8 cellular contexts compared by ENCODE assay signal in the genomic region with DNA sequence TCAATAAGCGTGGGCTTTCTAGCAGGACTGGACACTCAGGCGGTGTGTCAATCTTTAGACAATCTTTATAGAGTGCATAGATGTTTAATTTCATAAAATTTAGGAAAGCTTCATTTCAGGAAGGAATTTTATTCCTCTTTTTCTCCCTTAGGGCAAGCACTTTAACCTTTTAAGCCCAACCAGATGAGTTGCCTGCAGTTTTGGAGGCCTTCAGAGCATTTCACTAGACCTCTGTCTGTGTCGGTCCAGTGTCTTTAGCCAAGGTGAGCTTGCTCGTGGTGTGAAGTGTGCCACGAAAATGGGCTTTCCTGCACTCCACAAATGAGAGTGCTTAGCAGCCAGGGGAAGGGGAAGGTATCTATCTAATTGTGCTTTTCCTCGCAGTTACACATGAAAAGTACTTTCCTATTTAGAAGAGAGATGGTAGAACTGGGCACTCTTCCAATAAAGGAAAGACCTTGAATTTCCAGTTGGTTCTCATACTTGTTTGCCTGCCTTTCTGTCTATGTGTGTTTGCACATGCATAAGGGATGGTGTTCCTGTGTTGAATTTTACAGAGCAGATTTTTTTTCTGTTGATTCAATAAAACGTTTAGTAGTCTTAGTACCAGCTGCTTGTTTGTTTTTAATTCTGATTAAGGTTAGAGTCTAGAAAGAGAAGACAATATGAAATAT. TPM values are rescaled to one million over a fixed set of nuclear protein-coding genes. Genes with fewer than 3 reads are reported as not detected.
DNase-seq lines count a peak whose midpoint lies in the region; ATAC-seq and TF ChIP-seq lines count a peak whose summit lies in the region.

No MANE protein-coding gene starts in this region.

- peaks cover 70% of the 10 kb centered on the region for H3K27me3 Mint-ChIP-seq in CD4-positive, alpha-beta T cell
- H3K27me3 Mint-ChIP-seq in nephron (ENCODE audit: low read depth): no peaks in the 10 kb centered on the region

- intact Hi-C loops in CD4-positive, alpha-beta T cell (cut with DNase I, micrococcal nuclease): no loop called here

- H3K4me3 ChIP-seq in cardiac fibroblast (replicated peaks in 1 of 2; ENCODE audit: low read depth in 2 of 2, low read length in 2 of 2): peak overlapping the region; percentile 68 to 70

- peaks cover 8% of the 10 kb centered on the region for H3K4me1 Mint-ChIP-seq in CD4-positive, alpha-beta T cell (ENCODE audit: low read depth)
- peaks cover 4% of the 10 kb centered on the region for H3K4me1 Mint-ChIP-seq in nephron

- peaks cover 5% of the 10 kb centered on the region for H3K9me3 Mint-ChIP-seq in CD4-positive, alpha-beta T cell
- H3K9me3 Mint-ChIP-seq in nephron: peaks cover 2% of the 10 kb centered on the region

- peaks cover 6% of the 10 kb centered on the region for H3K36me3 Mint-ChIP-seq in CD4-positive, alpha-beta T cell (ENCODE audit: low read depth)
- peaks cover 4% of the 10 kb centered on the region for H3K36me3 Mint-ChIP-seq in nephron (ENCODE audit: low read depth)

- H3K9me3 ChIP-seq in CD4-positive, alpha-beta T cell (ENCODE audit: control insufficient read depth, low read length): no peaks in the 10 kb centered on the region

- peak overlapping the region; percentile 88 for H3K4me3 Mint-ChIP-seq in CD4-positive, alpha-beta T cell
- H3K4me3 Mint-ChIP-seq in nephron: peak overlapping the region; percentile 97 to 99 (median 99)

- H3K27me3 ChIP-seq in CD4-positive, alpha-beta T cell (ENCODE audit: control insufficient read depth, insufficient read depth, low read length): peaks cover 20% of the 10 kb centered on the region

- CTCF ChIA-PET in CD4-positive, alpha-beta T cell (lab: Charles Lee): no interaction called here

- no peak for TF ChIP-seq CTCF in CD4-positive, alpha-beta T cell (IDR thresholded peaks at IDR 0.05)
- TF ChIP-seq CTCF in cardiac fibroblast (IDR thresholded peaks at IDR 0.05; ENCODE audit: low read depth, low read length): no peak
- TF ChIP-seq CTCF in nephron (IDR thresholded peaks at IDR 0.05; ENCODE audit: unreplicated experiment in 3 of 3): no peak

- no peak overlapping the region for H3K27ac ChIP-seq in CD4-positive, alpha-beta T cell (ENCODE audit: low read depth, low read length)

- no peak for ATAC-seq in CD4-positive, alpha-beta T cell (ENCODE audit: poor library complexity)
- no peak for ATAC-seq in GM21423 (IDR thresholded peaks at IDR 0.05; ENCODE audit: unreplicated experiment)

- POLR2A ChIA-PET in CD4-positive, alpha-beta T cell (lab: Charles Lee): no interaction called here

- no peak overlapping the region for H3K27ac Mint-ChIP-seq in CD4-positive, alpha-beta T cell
- peak overlapping the region in 1 of 3 experiments; percentile 38 for H3K27ac Mint-ChIP-seq in nephron

- no peak for DNase-seq in CD4-positive, alpha-beta T cell
- DNase-seq in NCI-H146 (lab: John Stamatoyannopoulos, UW) (peak; percentile 45), cardiac fibroblast (ENCODE audit: low read depth in 2 of 2) (no peak), hippocampal formation (lab: John Stamatoyannopoulos, UW) (no peak), mucosa of gallbladder (ENCODE audit: low spot score) (no peak), SW480 (ENCODE audit: low spot score) (no peak)

RNA-seq across cellular contexts. Expression of a gene that starts 53.6 kb away (rescaled TPM):
- total RNA-seq in CD4-positive, alpha-beta T cell: not detected
- not detected for total RNA-seq in mucosa of gallbladder
